1 cellular context compared by ENCODE assay signal in genomic region chr19:38975861-38976271, GRCh38.
TF ChIP-seq lines count a peak whose summit lies in the region.

No MANE protein-coding gene starts in this region.

TF ChIP-seq in WTC11, 78 proteins besides CTCF, POLR2A, EP300 and RAD21 (continued from another document):
- TF ChIP-seq ERG (CRISPR knock-in tag; IDR thresholded peaks at IDR 0.05), result no peak
- no peak for TF ChIP-seq IRF2 (CRISPR knock-in tag; IDR thresholded peaks at IDR 0.05; ENCODE audit: borderline replicate concordance, low read depth)
- TF ChIP-seq JAZF1 (CRISPR knock-in tag; IDR thresholded peaks at IDR 0.05), result no peak
- no peak for TF ChIP-seq NFYB (CRISPR knock-in tag; conservative IDR thresholded peaks at IDR 0.05; ENCODE audit: low read depth)
